Comparison of ENCODE assay signal across 22 cellular contexts in genomic region chr20:23039885-23040508, GRCh38. TPM values are rescaled to one million over a fixed set of nuclear protein-coding genes. Genes with fewer than 3 reads are reported as not detected.
DNase-seq lines count a peak whose midpoint lies in the region; ATAC-seq, FAIRE-seq and TF ChIP-seq lines count a peak whose summit lies in the region.
"Had no signal": no experiment of that assay in that cellular context is flagged by ENCODE, and none has a peak within 500 bp of the region (broad histone marks: within the 10 kb centered on the region; RNA-seq: fewer than 3 reads in every experiment).

No MANE protein-coding gene starts in this region.

- CTCF ChIA-PET in GM10248 (lab: Yijun Ruan, JAX) = interaction anchor here (1.0 to 2.2 kb wide), 3 partner anchors 11 to 195 kb away, joined by 3 to 11 read pairs (median 4); no protein-coding TSS in a partner anchor

- intact Hi-C loops in cardiac septum (cut with DNase I) = no loop called here
- intact Hi-C loops in left ventricle myocardium superior (cut with micrococcal nuclease) = no loop called here

- no peak overlapping the region for H3K27ac ChIP-seq in coronary artery
- H3K27ac ChIP-seq: KMS-11, SJSA1 had no signal

- TF ChIP-seq CTCF in chondrocyte (IDR thresholded peaks at IDR 0.05) = no peak
- TF ChIP-seq CTCF in GM10248 (IDR thresholded peaks at IDR 0.05; ENCODE audit: control extremely low read depth, extremely low read depth, low read depth, missing control alignments) = no peak
- no peak for TF ChIP-seq CTCF in coronary artery (IDR thresholded peaks at IDR 0.05)

- POLR2A ChIA-PET in GM10248 (lab: Yijun Ruan, JAX) = no interaction called here

- no peak overlapping the region for H3K4me3 ChIP-seq in coronary artery
- H3K4me3 ChIP-seq: SJSA1 had no signal

- H3K4me3 Mint-ChIP-seq in chondrocyte (ENCODE audit: unreplicated experiment) = no peak overlapping the region

- H3K4me1 Mint-ChIP-seq in chondrocyte (ENCODE audit: low read depth) = peaks cover 26% of the 10 kb centered on the region
- H3K4me1 Mint-ChIP-seq: CD4-positive, alpha-beta memory T cell had no signal

- FAIRE-seq in urothelium cell line (lab: Jason Lieb, UNC) = no peak
- FAIRE-seq: GM12891, GM18507 had no signal

- H3K9me3 Mint-ChIP-seq in chondrocyte (ENCODE audit: low read depth) = no peaks in the 10 kb centered on the region

- peak; percentile 57 for DNase-seq in cardiac septum (ENCODE audit: low spot score)
- no peak for DNase-seq in left ventricle myocardium superior
- no peak for DNase-seq in chondrocyte (ENCODE audit: low spot score)
- peak; percentile 49 for DNase-seq in kidney tubule cell (ENCODE audit: low spot score)
- DNase-seq in GM10248 (ENCODE audit: extremely low spot score) = no peak
- no peak for DNase-seq in coronary artery (ENCODE audit: low spot score)
- no peak for DNase-seq in urothelium cell line (ENCODE audit: low spot score)
- DNase-seq: 8988T; CD4-positive, alpha-beta memory T cell; DMS153; NCI-H1048; NCI-H1436; NCI-H1930; NCI-H226; NCI-H524 treated with DMSO at 0.1 percent for 48 hours had no signal

- H3K36me3 Mint-ChIP-seq in chondrocyte (ENCODE audit: low read depth) = no peaks in the 10 kb centered on the region
- H3K36me3 Mint-ChIP-seq: CD4-positive, alpha-beta memory T cell had no signal

- H3K27ac Mint-ChIP-seq in chondrocyte (ENCODE audit: unreplicated experiment) = peak overlapping the region; percentile 24
- H3K27ac Mint-ChIP-seq: CD4-positive, alpha-beta memory T cell had no signal

- ATAC-seq in left ventricle myocardium superior (no peak), GM19452 (IDR thresholded peaks at IDR 0.05; ENCODE audit: unreplicated experiment) (no peak)

- H3K27me3 Mint-ChIP-seq in chondrocyte (ENCODE audit: low read depth) = no peaks in the 10 kb centered on the region

RNA-seq across cellular contexts. Expression of gene SSTR4, which starts 4.9 kb away (rescaled TPM):
- total RNA-seq in cardiac septum = not detected
- total RNA-seq in left ventricle myocardium superior = not detected
- total RNA-seq in chondrocyte = 0.33 TPM in 1 of 3 replicates, not detected in the others
- total RNA-seq: CD4-positive, alpha-beta memory T cell; H4; HT-29; SJSA1 had no signal

RNA-seq across cellular contexts. Expression of gene THBD, which starts 9.5 kb away (rescaled TPM):
- total RNA-seq in cardiac septum = 27.0 TPM
- 13.1 TPM for total RNA-seq in left ventricle myocardium superior
- 8.0 to 38.2 TPM (median 37.5 TPM) in 3 replicates for total RNA-seq in chondrocyte
- total RNA-seq: HT-29 had no signal

RNA-seq across cellular contexts. Expression of gene CD93, which starts 46.1 kb away (rescaled TPM):
- total RNA-seq in cardiac septum = 40.3 TPM
- 41.0 TPM for total RNA-seq in left ventricle myocardium superior
- 0.17 to 3.7 TPM (median 3.4 TPM) in 3 replicates for total RNA-seq in chondrocyte
- total RNA-seq: H4, HT-29, SJSA1 had no signal

Comparison
In these comparisons a context has a peak if more than half of its experiments do, and no peak if none do; other contexts are left out.
1. DNase-seq: peak in cardiac septum (single experiment) and kidney tubule cell (single experiment); none in left ventricle myocardium superior (single experiment), chondrocyte (single experiment), GM10248 (single experiment), coronary artery (single experiment) and urothelium cell line (single experiment).